Comparison of ENCODE assay signal across 33 cellular contexts in genomic region chr15:86493884-86494283, GRCh38.
"Had no signal": no experiment of that assay in that cellular context is flagged by ENCODE, and none has a peak within 500 bp of the region (broad histone marks: within the 10 kb centered on the region; RNA-seq: fewer than 3 reads in every experiment).

No MANE protein-coding gene starts in this region.

- DNase-seq: activated B cell treated with CpG ODN at 0.5 μM for 24 hours; activated CD4-positive, alpha-beta T cell treated with anti-CD3 and anti-CD28 coated beads for 48 hours; activated CD4-positive, alpha-beta T cell treated with anti-CD3 and anti-CD28 coated beads, Interleukin-2, amount 50 U/mL, for 1 hour; activated CD4-positive, alpha-beta T cell treated with anti-CD3 and anti-CD28 coated beads, Interleukin-2, amount 50 U/mL, for 48 hours; activated CD8-positive, alpha-beta memory T cell treated with anti-CD3 and anti-CD28 coated beads for 24 hours; activated CD8-positive, alpha-beta T cell treated with anti-CD3 and anti-CD28 coated beads for 36 hours; activated effector memory CD4-positive, alpha-beta T cell treated with Interleukin-2 at 50 U/mL for 16 hours; activated gamma-delta T cell treated with Interleukin-2 at 50 U/mL for 16 hours; activated naive CD4-positive, alpha-beta T cell treated with anti-CD3 and anti-CD28 coated beads, Interleukin-2, amount 50 U/mL, for 16 hours; activated naive CD4-positive, alpha-beta T cell treated with Interleukin-2 at 50 U/mL for 16 hours; activated naive CD8-positive, alpha-beta T cell treated with anti-CD3 and anti-CD28 coated beads, Interleukin-2, amount 50 U/mL, for 24 hours; activated T-cell treated with anti-CD3 and anti-CD28 coated beads, Interleukin-2, amount 50 U/mL, for 4 hours; adrenal gland; amygdala; aorta; body of pancreas; central memory CD4-positive, alpha-beta T cell; cerebellar nuclear complex; colonic mucosa; effector CD8-positive, alpha-beta T cell; endodermal cell; erythroblast; foreskin keratinocyte; gastrocnemius medialis; glutamatergic neuron; heart left ventricle; T-helper 17 cell; T1000; WERI-Rb-1 had no signal

- H3K27me3 ChIP-seq: adrenal gland, body of pancreas, cardiac muscle cell, colonic mucosa, esophagus muscularis mucosa, foreskin keratinocyte, gastrocnemius medialis, heart left ventricle had no signal

- H3K4me3 ChIP-seq: adrenal gland, body of pancreas, cardiac muscle cell, colonic mucosa, esophagus muscularis mucosa, gastrocnemius medialis, heart left ventricle had no signal

- H3K9me3 ChIP-seq: body of pancreas, colonic mucosa, esophagus muscularis mucosa, gastrocnemius medialis, heart left ventricle had no signal

- ATAC-seq: activated CD4-positive, CD25-positive, alpha-beta regulatory T cell treated with anti-CD3 and anti-CD28 coated beads, Interleukin-2, amount 50 U/mL, for 24 hours; activated CD8-positive, alpha-beta T cell treated with anti-CD3 and anti-CD28 coated beads for 36 hours; activated naive CD8-positive, alpha-beta T cell treated with anti-CD3 and anti-CD28 coated beads, Interleukin-2, amount 50 U/mL, for 24 hours; activated T-cell treated with anti-CD3 and anti-CD28 coated beads, Interleukin-2, amount 50 U/mL, for 4 hours; activated T-helper 17 cell treated with anti-CD3 and anti-CD28 coated beads, Interleukin-2, amount 50 U/mL, for 72 hours; body of pancreas; foreskin keratinocyte; gastrocnemius medialis; heart left ventricle; T-helper 17 cell had no signal

- H3K36me3 ChIP-seq: adrenal gland, cardiac muscle cell, colonic mucosa, esophagus muscularis mucosa, gastrocnemius medialis, heart left ventricle, WERI-Rb-1 had no signal

- H3K27ac ChIP-seq: adrenal gland, body of pancreas, cardiac muscle cell, colonic mucosa, esophagus muscularis mucosa, foreskin keratinocyte, gastrocnemius medialis, heart left ventricle, WERI-Rb-1 had no signal

- H3K4me1 ChIP-seq: adrenal gland, body of pancreas, colonic mucosa, esophagus muscularis mucosa, foreskin keratinocyte, gastrocnemius medialis, heart left ventricle had no signal
